ENCODE assay signal across 22 cellular contexts in genomic region chr9:116133163-116133562, GRCh38.
"Had no signal": no experiment of that assay in that cellular context is flagged by ENCODE, and none has a peak within 500 bp of the region (broad histone marks: within the 10 kb centered on the region; RNA-seq: fewer than 3 reads in every experiment).

No MANE protein-coding gene starts in this region.

- H3K4me3 ChIP-seq: Peyer's patch, SJCRH30 had no signal

- DNase-seq: activated CD4-positive, CD25-positive, alpha-beta regulatory T cell; activated CD8-positive, alpha-beta memory T cell treated with anti-CD3 and anti-CD28 coated beads, Interleukin-2, amount 50 U/mL, for 4 hours; activated CD8-positive, alpha-beta T cell treated with anti-CD3 and anti-CD28 coated beads for 36 hours; activated effector memory CD4-positive, alpha-beta T cell treated with anti-CD3 and anti-CD28 coated beads, Interleukin-2, amount 50 U/mL, for 16 hours; activated naive CD4-positive, alpha-beta T cell treated with anti-CD3 and anti-CD28 coated beads for 36 hours; activated T-cell treated with anti-CD3 and anti-CD28 coated beads, Interleukin-2, amount 50 U/mL, for 1 hour; amygdala; NCI-H1092; NCI-H1417; NCI-H1694; NCI-H2029; NCI-H2107; NCI-H2171 treated with DMSO at 0.1 percent for 48 hours; NCI-H226; NCI-H526; NCI-H774; OCI-M1; Peyer's patch; Right ventricle myocardium superior; SJCRH30; SK-N-SH; T-helper 1 cell had no signal

- ATAC-seq: activated CD8-positive, alpha-beta T cell treated with anti-CD3 and anti-CD28 coated beads for 36 hours had no signal
